35 cellular contexts compared by ENCODE assay signal in the genomic region with DNA sequence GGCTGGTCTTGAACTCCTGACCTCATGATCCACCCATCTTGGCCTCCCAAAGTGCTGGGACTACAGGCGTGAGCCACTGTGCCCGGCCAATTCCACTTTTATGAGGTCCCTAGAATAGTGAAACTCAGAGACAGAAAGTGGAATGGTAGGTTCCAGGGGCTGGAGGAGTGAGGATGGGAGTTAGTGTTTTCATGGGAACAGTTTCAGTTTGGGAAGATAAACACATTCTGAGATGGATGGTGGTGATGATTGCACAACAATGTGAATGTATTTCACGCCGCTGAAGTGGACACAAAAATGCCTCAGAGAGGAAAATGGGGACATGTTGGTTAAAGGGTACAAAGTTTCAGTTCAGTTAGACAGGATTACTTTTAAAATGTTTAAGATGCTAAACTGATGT. TPM values are rescaled to one million over a fixed set of nuclear protein-coding genes. Genes with fewer than 3 reads are reported as not detected.
"Had no signal": no experiment of that assay in that cellular context is flagged by ENCODE, and none has a peak within 500 bp of the region (broad histone marks: within the 10 kb centered on the region; RNA-seq: fewer than 3 reads in every experiment).

No MANE protein-coding gene starts in this region.

- H3K27ac Mint-ChIP-seq: activated CD4-positive, alpha-beta T cell treated with anti-CD3 and anti-CD28 coated beads for 36 hours; activated CD4-positive, alpha-beta T cell treated with anti-CD3 and anti-CD28 coated beads, Interleukin-2, amount 10 ng/mL, durations not matched to agents 7 days and 5 days; activated CD8-positive, alpha-beta T cell treated with anti-CD3 and anti-CD28 coated beads, Interleukin-2, amount 10 ng/mL, durations not matched to agents 7 days and 5 days; activated naive CD4-positive, alpha-beta T cell treated with anti-CD3 and anti-CD28 coated beads, Interleukin-2, amount 50 U/mL, for 24 hours; activated naive CD8-positive, alpha-beta T cell treated with anti-CD3 and anti-CD28 coated beads, Interleukin-2, amount 10 ng/mL, durations not matched to agents 7 days and 5 days; activated T-cell treated with anti-CD3 and anti-CD28 coated beads, Interleukin-2, amount 50 U/mL, for 24 hours; activated T-helper 2 cell treated with anti-CD3 and anti-CD28 coated beads, Interferon-gamma antibody, Interleukin-2, Interleukin-4, amounts not matched to agents 10 μg/mL and 5 μg/mL and 100 μg/mL, durations not matched to agents 14 hours and 24 hours and 36 hours had no signal

- H3K9me3 Mint-ChIP-seq: activated CD4-positive, alpha-beta T cell treated with anti-CD3 and anti-CD28 coated beads, Interleukin-2, amount 10 ng/mL, durations not matched to agents 7 days and 5 days; activated naive CD4-positive, alpha-beta T cell treated with anti-CD3 and anti-CD28 coated beads, Interleukin-2, amount 50 U/mL, for 24 hours; activated naive CD8-positive, alpha-beta T cell treated with anti-CD3 and anti-CD28 coated beads, Interleukin-2, amount 10 ng/mL, durations not matched to agents 7 days and 5 days; activated T-cell treated with anti-CD3 and anti-CD28 coated beads, Interleukin-2, amount 50 U/mL, for 24 hours; activated T-helper 2 cell treated with anti-CD3 and anti-CD28 coated beads, Interferon-gamma antibody, Interleukin-2, Interleukin-4, amounts not matched to agents 10 μg/mL and 5 μg/mL and 100 μg/mL, durations not matched to agents 14 hours and 24 hours and 36 hours had no signal

- H3K4me3 Mint-ChIP-seq: activated CD4-positive, alpha-beta T cell treated with anti-CD3 and anti-CD28 coated beads for 36 hours; activated CD4-positive, alpha-beta T cell treated with anti-CD3 and anti-CD28 coated beads, Interleukin-2, amount 10 ng/mL, durations not matched to agents 7 days and 5 days; activated CD8-positive, alpha-beta T cell treated with anti-CD3 and anti-CD28 coated beads, Interleukin-2, amount 10 ng/mL, durations not matched to agents 7 days and 5 days; activated naive CD4-positive, alpha-beta T cell treated with anti-CD3 and anti-CD28 coated beads, Interleukin-2, amount 50 U/mL, for 24 hours; activated naive CD8-positive, alpha-beta T cell treated with anti-CD3 and anti-CD28 coated beads, Interleukin-2, amount 10 ng/mL, durations not matched to agents 7 days and 5 days; activated T-cell treated with anti-CD3 and anti-CD28 coated beads, Interleukin-2, amount 50 U/mL, for 24 hours; brain had no signal

- DNase-seq: activated CD4-positive, alpha-beta T cell treated with anti-CD3 and anti-CD28 coated beads for 36 hours; activated CD4-positive, alpha-beta T cell treated with anti-CD3 and anti-CD28 coated beads, Interleukin-2, amount 10 ng/mL, durations not matched to agents 7 days and 5 days; activated CD4-positive, alpha-beta T cell treated with anti-CD3 and anti-CD28 coated beads, Interleukin-2, amount 50 U/mL, for 48 hours; activated CD8-positive, alpha-beta T cell treated with anti-CD3 and anti-CD28 coated beads, Interleukin-2, amount 10 ng/mL, durations not matched to agents 7 days and 5 days; activated gamma-delta T cell; activated naive CD4-positive, alpha-beta T cell treated with Interleukin-2 at 50 U/mL for 16 hours; activated naive CD8-positive, alpha-beta T cell treated with anti-CD3 and anti-CD28 coated beads, Interleukin-2, amount 10 ng/mL, durations not matched to agents 7 days and 5 days; activated T-cell treated with anti-CD3 and anti-CD28 coated beads, Interleukin-2, amount 50 U/mL, for 24 hours; anterior cingulate cortex; caudate nucleus; MM.1S; NCI-H1092; NCI-H1436 treated with DMSO at 0.1 percent for 48 hours; NCI-H1694 treated with DMSO at 0.1 percent for 48 hours; NCI-H2029; NCI-H510A; NCI-H526; NCI-H748 treated with DMSO at 0.1 percent for 48 hours; NK-92 treated with Interleukin-12 subunit alpha and Interleukin-12 subunit beta, amount 100 ng/mL, for 24 hours; PC-9; Right ventricle myocardium superior; SW 1271; T-helper 1 cell; T-helper 2 cell; T1000 had no signal

- H3K36me3 Mint-ChIP-seq: activated naive CD4-positive, alpha-beta T cell treated with anti-CD3 and anti-CD28 coated beads, Interleukin-2, amount 50 U/mL, for 24 hours; activated naive CD8-positive, alpha-beta T cell treated with anti-CD3 and anti-CD28 coated beads, Interleukin-2, amount 10 ng/mL, durations not matched to agents 7 days and 5 days; brain had no signal

- ATAC-seq: activated CD4-positive, alpha-beta T cell treated with anti-CD3 and anti-CD28 coated beads for 36 hours; activated CD4-positive, CD25-positive, alpha-beta regulatory T cell treated with anti-CD3 and anti-CD28 coated beads, Interleukin-2, amount 50 U/mL, for 24 hours; activated CD8-positive, alpha-beta T cell treated with anti-CD3 and anti-CD28 coated beads, Interleukin-2, amount 10 ng/mL, durations not matched to agents 7 days and 5 days had no signal

- H3K27ac ChIP-seq: KMS-11, PC-9, RWPE1 had no signal

- H3K4me3 ChIP-seq: PC-9 had no signal

- H2AFZ ChIP-seq: PC-9 had no signal

- H3K9ac ChIP-seq: KMS-11 had no signal

- FAIRE-seq: bronchial epithelial cell, RCC 7860, TTC549 had no signal

- H3K4me2 ChIP-seq: KMS-11, PC-9 had no signal

RNA-seq across cellular contexts. Expression of a gene that starts 37.5 kb away (rescaled TPM):
- total RNA-seq: bronchial epithelial cell, LHCN-M2 had no signal
